ENCODE assay signal across 9 cellular contexts in the genomic region with DNA sequence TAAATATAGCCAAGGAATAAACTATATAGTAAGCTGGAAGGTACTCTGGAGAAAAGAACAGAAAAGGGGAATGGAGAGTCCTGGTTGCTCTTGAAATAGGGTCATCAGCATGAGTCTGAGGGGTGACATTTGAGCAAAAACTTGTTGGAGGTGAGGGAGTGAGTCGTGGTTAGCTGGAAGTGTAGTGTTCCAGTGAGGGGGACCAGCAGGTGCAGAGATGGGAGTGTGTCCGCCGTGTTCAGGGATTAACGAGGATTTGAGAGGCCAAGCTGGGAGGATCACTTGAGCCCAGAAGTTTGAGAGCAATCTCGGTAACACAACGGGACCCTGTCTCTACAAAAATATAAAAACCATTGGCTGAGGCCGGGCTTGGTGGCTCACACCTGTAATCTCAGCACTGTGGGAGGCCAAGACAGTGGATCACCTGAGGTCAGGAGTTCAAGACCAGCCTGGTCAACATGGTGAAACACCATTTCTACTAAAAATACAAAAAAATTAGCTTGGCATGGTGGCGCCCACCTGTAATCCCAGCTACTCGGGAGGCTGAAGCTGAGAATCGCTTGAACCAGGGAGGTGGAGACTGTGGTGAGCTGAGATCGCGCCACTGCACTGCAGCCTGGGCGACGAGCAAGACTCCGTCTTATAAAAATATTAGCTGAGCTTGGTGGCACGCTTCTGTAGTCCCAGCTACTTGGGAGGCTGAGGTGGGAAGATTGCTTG. TPM values are rescaled to one million over a fixed set of nuclear protein-coding genes. Genes with fewer than 3 reads are reported as not detected.
DNase-seq lines count a peak whose midpoint lies in the region; TF ChIP-seq lines count a peak whose summit lies in the region.
"Had no signal": no experiment of that assay in that cellular context is flagged by ENCODE, and none has a peak within 500 bp of the region (broad histone marks: within the 10 kb centered on the region; RNA-seq: fewer than 3 reads in every experiment).

No MANE protein-coding gene starts in this region.

- H3K9me3 ChIP-seq in ES-I3 (ENCODE audit: control insufficient read depth, insufficient read depth, low read length) = no peaks in the 10 kb centered on the region
- no peaks in the 10 kb centered on the region for H3K9me3 ChIP-seq in esophagus (ENCODE audit: control insufficient read depth in 2 of 2, insufficient read depth in 1 of 2, low read depth in 1 of 2, low read length in 1 of 2)
- no peaks in the 10 kb centered on the region for H3K9me3 ChIP-seq in parathyroid adenoma (ENCODE audit: control insufficient read depth, low read length)

- peak overlapping the region; percentile 99 for H3K9ac ChIP-seq in ES-I3 (ENCODE audit: low read depth, low read length)
- peak overlapping the region; percentile 96 for H3K9ac ChIP-seq in parathyroid adenoma

- TF ChIP-seq CTCF in parathyroid adenoma (IDR thresholded peaks at IDR 0.05) = no peak

- DNase-seq in RKO (ENCODE audit: low spot score) (peak; percentile 12), CD1c-positive myeloid dendritic cell (ENCODE audit: extremely low spot score) (no peak), HuH-7 (ENCODE audit: low spot score) (no peak), cerebellar cortex (ENCODE audit: low spot score) (no peak)
- DNase-seq in activated CD8-positive, alpha-beta memory T cell treated with anti-CD3 and anti-CD28 coated beads, Interleukin-2, amount 50 U/mL, for 48 hours = no peak
- DNase-seq: islet precursor cell had no signal

- WGBS in esophagus, 2 donors = 81 to 82% methylated on average over 16 of the region's 16 CpGs

- no peak overlapping the region for H2AFZ ChIP-seq in parathyroid adenoma

- H3K4me3 ChIP-seq in esophagus (ENCODE audit: low read depth in 1 of 2, low read length in 2 of 2) (peak overlapping the region; percentile 24 to 99), parathyroid adenoma (ENCODE audit: low read depth, low read length) (peak overlapping the region; percentile 100)

- no peaks in the 10 kb centered on the region; the same call in 1 of the 2 replicates for H3K4me1 ChIP-seq in ES-I3 (ENCODE audit: insufficient read depth, low read length)
- H3K4me1 ChIP-seq in esophagus (ENCODE audit: control insufficient read depth in 2 of 2, insufficient read depth in 2 of 2, low read length in 1 of 2) = peaks cover 5 to 12% of the 10 kb centered on the region in 2 donors
- peaks cover 34% of the 10 kb centered on the region for H3K4me1 ChIP-seq in parathyroid adenoma

- no peaks in the 10 kb centered on the region for H3K36me3 ChIP-seq in ES-I3 (ENCODE audit: insufficient read depth, low read length)
- peaks cover 0 to 3% of the 10 kb centered on the region in 2 donors for H3K36me3 ChIP-seq in esophagus (ENCODE audit: control insufficient read depth in 2 of 2, insufficient read depth in 2 of 2, low read length in 1 of 2)
- no peaks in the 10 kb centered on the region for H3K36me3 ChIP-seq in parathyroid adenoma (ENCODE audit: control insufficient read depth, insufficient read depth, low read length)

- H3K27ac ChIP-seq in esophagus (ENCODE audit: low read depth in 2 of 2, low read length in 1 of 2) = peak overlapping the region in 1 of 2 donors; percentile 17
- peak overlapping the region; percentile 84 for H3K27ac ChIP-seq in parathyroid adenoma

- H3K4me2 ChIP-seq in parathyroid adenoma (ENCODE audit: low read length) = peak overlapping the region; percentile 83

- peaks cover 53% of the 10 kb centered on the region for H3K79me2 ChIP-seq in parathyroid adenoma

- no peaks in the 10 kb centered on the region for H3K27me3 ChIP-seq in esophagus (ENCODE audit: control insufficient read depth in 1 of 2, insufficient read depth in 2 of 2, low read length in 2 of 2)
- H3K27me3 ChIP-seq in parathyroid adenoma (ENCODE audit: control insufficient read depth, insufficient read depth, low read length) = no peaks in the 10 kb centered on the region

RNA-seq across cellular contexts. Expression of a gene that starts 1.1 kb away (rescaled TPM):
- polyA plus RNA-seq in esophagus = 10 to 100 TPM; 51.5 to 90.2 TPM

RNA-seq across cellular contexts. Expression of a gene that starts 10.8 kb away (rescaled TPM):
- 1,000 to 10,000 TPM; 1,628 to 3,096 TPM for polyA plus RNA-seq in esophagus

RNA-seq across cellular contexts. Expression of a gene that starts 34.1 kb away (rescaled TPM):
- polyA plus RNA-seq in esophagus = 1 to 10 TPM; 3.8 to 9.2 TPM

RNA-seq across cellular contexts. Expression of a gene that starts 34.1 kb away (rescaled TPM):
- 10 to 100 TPM; 42.3 to 42.4 TPM for polyA plus RNA-seq in esophagus

RNA-seq across cellular contexts. Expression of a gene that starts 39.9 kb away (rescaled TPM):
- 100 to 1,000 TPM; 249 to 382 TPM for polyA plus RNA-seq in esophagus
